20 cellular contexts compared by ENCODE assay signal in the genomic region with DNA sequence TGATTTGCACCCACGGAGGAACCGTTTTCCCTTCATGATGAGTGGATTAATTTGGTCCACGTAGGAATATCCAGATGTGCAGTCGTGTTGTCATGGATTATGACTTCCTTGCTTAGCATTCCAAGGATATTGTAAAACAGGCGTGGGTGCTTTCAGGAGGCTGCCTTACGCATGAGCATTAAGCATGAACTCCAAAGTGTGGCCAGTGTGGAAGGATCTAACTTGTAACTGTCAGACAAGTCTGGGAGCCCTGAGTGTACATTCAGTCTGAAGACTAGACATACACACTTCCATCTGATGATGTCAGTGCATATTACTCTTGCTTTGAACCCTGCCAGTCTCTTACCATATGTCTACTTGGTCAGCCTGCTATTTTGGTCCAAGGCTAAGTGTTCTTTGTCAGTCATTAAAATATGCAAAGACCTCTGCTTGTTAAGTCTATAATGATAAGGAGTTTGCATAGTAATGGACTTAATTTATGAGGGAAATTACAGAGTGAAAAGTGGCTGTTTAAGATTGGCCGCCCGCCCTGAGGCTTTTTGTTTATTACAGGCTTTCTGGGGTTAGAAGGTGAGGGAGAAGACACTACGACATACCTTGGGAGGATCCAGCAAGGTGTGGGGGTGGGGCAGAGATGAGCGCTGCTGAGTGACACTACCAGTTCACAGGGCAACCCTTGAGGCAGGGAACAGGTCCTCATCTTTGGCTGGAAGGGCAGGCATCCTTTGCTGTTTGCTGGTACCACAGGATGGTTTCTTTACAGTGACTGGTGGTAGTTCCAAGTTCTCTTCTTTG. TPM values are rescaled to one million over a fixed set of nuclear protein-coding genes. Genes with fewer than 3 reads are reported as not detected.
DNase-seq lines count a peak whose midpoint lies in the region; ATAC-seq and TF ChIP-seq lines count a peak whose summit lies in the region.
"Had no signal": no experiment of that assay in that cellular context is flagged by ENCODE, and none has a peak within 500 bp of the region (broad histone marks: within the 10 kb centered on the region; RNA-seq: fewer than 3 reads in every experiment).

No MANE protein-coding gene starts in this region.

- H3K27me3 Mint-ChIP-seq in activated CD4-positive, alpha-beta T cell treated with anti-CD3 and anti-CD28 coated beads for 36 hours = no peaks in the 10 kb centered on the region
- H3K27me3 Mint-ChIP-seq: activated T-helper 17 cell treated with anti-CD3 and anti-CD28 coated beads, Interleukin-2, amount 50 U/mL, for 72 hours had no signal

- no peaks in the 10 kb centered on the region for H3K9me3 Mint-ChIP-seq in stimulated activated effector memory CD8-positive, alpha-beta T cell treated with anti-CD3 and anti-CD28 coated beads, Interleukin-12 subunit alpha, Interleukin-12 subunit beta, amount 100 ng/mL, for 72 hours
- no peaks in the 10 kb centered on the region for H3K9me3 Mint-ChIP-seq in activated CD4-positive, alpha-beta T cell treated with anti-CD3 and anti-CD28 coated beads for 36 hours (ENCODE audit: low read depth)
- H3K9me3 Mint-ChIP-seq: activated T-helper 17 cell treated with anti-CD3 and anti-CD28 coated beads, Interleukin-2, amount 50 U/mL, for 72 hours; T-helper 1 cell treated with Interleukin-12 subunit alpha and Interleukin-12 subunit beta and Interleukin-4 antibody, amounts not matched to agents 30 μg/mL and 1 μg/mL, for 36 hours had no signal

- H3K4me3 ChIP-seq in foreskin fibroblast (ENCODE audit: low read depth in 1 of 2, low read length in 2 of 2) = no peak overlapping the region
- H3K4me3 ChIP-seq: coronary artery, heart right ventricle had no signal

- H3K27ac Mint-ChIP-seq in stimulated activated effector memory CD8-positive, alpha-beta T cell treated with anti-CD3 and anti-CD28 coated beads, Interleukin-12 subunit alpha, Interleukin-12 subunit beta, amount 100 ng/mL, for 72 hours = peak overlapping the region; percentile 50
- no peak overlapping the region for H3K27ac Mint-ChIP-seq in activated CD4-positive, alpha-beta T cell treated with anti-CD3 and anti-CD28 coated beads for 36 hours
- H3K27ac Mint-ChIP-seq: activated T-helper 17 cell treated with anti-CD3 and anti-CD28 coated beads, Interleukin-2, amount 50 U/mL, for 72 hours; T-helper 1 cell treated with Interleukin-12 subunit alpha and Interleukin-12 subunit beta and Interleukin-4 antibody, amounts not matched to agents 30 μg/mL and 1 μg/mL, for 36 hours had no signal

- no peak overlapping the region for H3K4me3 Mint-ChIP-seq in stimulated activated effector memory CD8-positive, alpha-beta T cell treated with anti-CD3 and anti-CD28 coated beads, Interleukin-12 subunit alpha, Interleukin-12 subunit beta, amount 100 ng/mL, for 72 hours
- H3K4me3 Mint-ChIP-seq in activated CD4-positive, alpha-beta T cell treated with anti-CD3 and anti-CD28 coated beads for 36 hours = no peak overlapping the region
- H3K4me3 Mint-ChIP-seq: activated T-helper 17 cell treated with anti-CD3 and anti-CD28 coated beads, Interleukin-2, amount 50 U/mL, for 72 hours; T-helper 1 cell treated with Interleukin-12 subunit alpha and Interleukin-12 subunit beta and Interleukin-4 antibody, amounts not matched to agents 30 μg/mL and 1 μg/mL, for 36 hours had no signal

- intact Hi-C loops in activated CD4-positive, alpha-beta T cell treated with anti-CD3 and anti-CD28 coated beads for 36 hours (cut with DNase I, micrococcal nuclease) = no loop called here

- no peak for ATAC-seq in stimulated activated effector memory CD8-positive, alpha-beta T cell treated with anti-CD3 and anti-CD28 coated beads, Interleukin-12 subunit alpha, Interleukin-12 subunit beta, amount 100 ng/mL, for 72 hours
- ATAC-seq in HG03442 (IDR thresholded peaks at IDR 0.05; ENCODE audit: unreplicated experiment) (no peak), GM19395 (IDR thresholded peaks at IDR 0.05; ENCODE audit: unreplicated experiment) (no peak)
- ATAC-seq in activated CD4-positive, alpha-beta T cell treated with anti-CD3 and anti-CD28 coated beads for 36 hours = no peak
- ATAC-seq: activated T-helper 17 cell treated with anti-CD3 and anti-CD28 coated beads, Interleukin-2, amount 50 U/mL, for 72 hours; Right ventricle myocardium inferior; sciatic nerve had no signal

- DNase-seq in GM03348 (ENCODE audit: low spot score) = peak; percentile 76
- peak; percentile 91 for DNase-seq in amniotic epithelial cell (ENCODE audit: low read depth)
- peak; percentile 60 to 68 for DNase-seq in foreskin fibroblast
- no peak for DNase-seq in stimulated activated effector memory CD8-positive, alpha-beta T cell treated with anti-CD3 and anti-CD28 coated beads, Interleukin-12 subunit alpha, Interleukin-12 subunit beta, amount 100 ng/mL, for 72 hours (ENCODE audit: low spot score in 2 of 2)
- no peak for DNase-seq in NCI-H524 (lab: John Stamatoyannopoulos, UW)
- DNase-seq in activated CD4-positive, alpha-beta T cell treated with anti-CD3 and anti-CD28 coated beads for 36 hours = no peak
- DNase-seq: amygdala; DMS79 treated with DMSO at 0.1 percent for 48 hours; heart right ventricle; NCI-H1436 treated with DMSO at 0.1 percent for 48 hours; NCI-H226; occipital lobe; stimulated activated CD4-positive, alpha-beta T cell treated with anti-CD3 and anti-CD28 coated beads, Interleukin-4, amount 100 ng/mL, for 1 hour had no signal

- no peaks in the 10 kb centered on the region for H3K36me3 Mint-ChIP-seq in stimulated activated effector memory CD8-positive, alpha-beta T cell treated with anti-CD3 and anti-CD28 coated beads, Interleukin-12 subunit alpha, Interleukin-12 subunit beta, amount 100 ng/mL, for 72 hours
- H3K36me3 Mint-ChIP-seq in activated CD4-positive, alpha-beta T cell treated with anti-CD3 and anti-CD28 coated beads for 36 hours (ENCODE audit: low read depth) = no peaks in the 10 kb centered on the region

- POLR2A ChIA-PET in activated CD4-positive, alpha-beta T cell treated with anti-CD3 and anti-CD28 coated beads for 36 hours (lab: Charles Lee) = no interaction called here

- H3K4me1 Mint-ChIP-seq in stimulated activated effector memory CD8-positive, alpha-beta T cell treated with anti-CD3 and anti-CD28 coated beads, Interleukin-12 subunit alpha, Interleukin-12 subunit beta, amount 100 ng/mL, for 72 hours = peaks cover 8% of the 10 kb centered on the region
- H3K4me1 Mint-ChIP-seq in activated CD4-positive, alpha-beta T cell treated with anti-CD3 and anti-CD28 coated beads for 36 hours = peaks cover 6% of the 10 kb centered on the region
- H3K4me1 Mint-ChIP-seq: activated T-helper 17 cell treated with anti-CD3 and anti-CD28 coated beads, Interleukin-2, amount 50 U/mL, for 72 hours had no signal

- no peak for TF ChIP-seq CTCF in foreskin fibroblast (IDR thresholded peaks at IDR 0.05; ENCODE audit: low read depth, low read length)

- CTCF ChIA-PET in activated CD4-positive, alpha-beta T cell treated with anti-CD3 and anti-CD28 coated beads for 36 hours (lab: Charles Lee) = interaction anchor here (1.0 to 1.3 kb wide), 2 partner anchors 76 to 228 kb away, joined by 4 read pairs; no protein-coding TSS in a partner anchor

RNA-seq across cellular contexts. Expression of a gene that starts 48.3 kb away (rescaled TPM):
- 1 to 10 TPM; 3.7 to 3.8 TPM for total RNA-seq in activated CD4-positive, alpha-beta T cell treated with anti-CD3 and anti-CD28 coated beads for 36 hours

Comparison
In these comparisons a context has a peak if more than half of its experiments do, and no peak if none do; other contexts are left out.
1. DNase-seq: peak in GM03348 (single experiment), amniotic epithelial cell (single experiment) and foreskin fibroblast (2 of 2); none in stimulated activated effector memory CD8-positive, alpha-beta T cell treated with anti-CD3 and anti-CD28 coated beads, Interleukin-12 subunit alpha, Interleukin-12 subunit beta, amount 100 ng/mL, for 72 hours (0 of 2), NCI-H524 (0 of 2) and activated CD4-positive, alpha-beta T cell treated with anti-CD3 and anti-CD28 coated beads for 36 hours (single experiment).